In genomic region chr17:56679767-56680422, GRCh38 we compare ENCODE assay signal across 12 cellular contexts.
DNase-seq lines count a peak whose midpoint lies in the region; ATAC-seq, FAIRE-seq and TF ChIP-seq lines count a peak whose summit lies in the region.
"Had no signal": no experiment of that assay in that cellular context is flagged by ENCODE, and none has a peak within 500 bp of the region (broad histone marks: within the 10 kb centered on the region; RNA-seq: fewer than 3 reads in every experiment).

No MANE protein-coding gene starts in this region.

- no peak overlapping the region for H4K5ac ChIP-seq in IMR-90 (ENCODE audit: low read depth, low read length)

- no peaks in the 10 kb centered on the region for H3K79me2 ChIP-seq in keratinocyte (ENCODE audit: control insufficient read depth, insufficient read depth, low read length)

- H3K27ac ChIP-seq in BLaER1 (peak overlapping the region; percentile 89), IMR-90 (ENCODE audit: insufficient read depth, low read length) (no peak overlapping the region), keratinocyte (ENCODE audit: control insufficient read depth, insufficient read depth, low read length) (peak overlapping the region; percentile 27), testis (no peak overlapping the region)
- H3K27ac ChIP-seq: spleen had no signal

- H4K20me1 ChIP-seq in BLaER1 (no peaks in the 10 kb centered on the region), IMR-90 (ENCODE audit: insufficient read depth, low read length) (no peaks in the 10 kb centered on the region), keratinocyte (ENCODE audit: control insufficient read depth, extremely low read depth, insufficient read depth, low read length) (no peaks in the 10 kb centered on the region)

- in situ Hi-C loops in IMR-90 (cut with MboI; ENCODE audit: low sequenced_read_pairs), result no loop called here

- ATAC-seq in IMR-90 (ENCODE audit: low read depth) (no peak), T-helper 17 cell (peak; percentile 32)
- ATAC-seq: esophagus mucosa had no signal

- TF ChIP-seq POLR2A in IMR-90 (IDR thresholded peaks at IDR 0.05; ENCODE audit: low read depth, low read length) (no peak), testis (IDR thresholded peaks at IDR 0.05) (no peak)

- no peak overlapping the region for H4K8ac ChIP-seq in IMR-90 (ENCODE audit: low read depth in 2 of 2, low read length in 2 of 2)

- H3K4me1 ChIP-seq in BLaER1 (peaks cover 93% of the 10 kb centered on the region), IMR-90 (ENCODE audit: control insufficient read depth, insufficient read depth, low read length) (peaks cover 6% of the 10 kb centered on the region), keratinocyte (ENCODE audit: control insufficient read depth, extremely low read depth, insufficient read depth, low read length) (peaks cover 51% of the 10 kb centered on the region), testis (peaks cover 7% of the 10 kb centered on the region)

- H3K56ac ChIP-seq in IMR-90 (ENCODE audit: extremely low read depth, insufficient read depth, low read length), result no peak overlapping the region

- H3K23ac ChIP-seq in IMR-90 (ENCODE audit: low read depth, low read length), result no peak overlapping the region

- H3K9me3 ChIP-seq in BLaER1, result peaks cover 1% of the 10 kb centered on the region; the same call in 1 of the 2 replicates
- no peaks in the 10 kb centered on the region for H3K9me3 ChIP-seq in IMR-90 (ENCODE audit: control insufficient read depth, insufficient read depth, low read length)
- no peaks in the 10 kb centered on the region for H3K9me3 ChIP-seq in T-helper 17 cell (ENCODE audit: control insufficient read depth, low read length, poor library complexity, severe bottlenecking)
- H3K9me3 ChIP-seq in keratinocyte (ENCODE audit: control insufficient read depth, low read depth, low read length), result no peaks in the 10 kb centered on the region
- no peaks in the 10 kb centered on the region for H3K9me3 ChIP-seq in testis
- H3K9me3 ChIP-seq: MG63, spleen had no signal

- H3K14ac ChIP-seq in IMR-90 (replicated peaks; ENCODE audit: low read depth, low read length), result no peak overlapping the region

- TF ChIP-seq RAD21 in IMR-90 (IDR thresholded peaks at IDR 0.05; ENCODE audit: low read length), result no peak

- H3K4me1 Mint-ChIP-seq in T-helper 17 cell, result peaks cover 26% of the 10 kb centered on the region

- no CpG with 5 or more reads among the region's 6 CpGs for WGBS in IMR-90 (ENCODE audit: extremely low coverage in 2 of 2, insufficient read length in 1 of 2), 2 experiments
- 55 to 61% methylated on average over 6 of the region's 6 CpGs for WGBS in testis, 2 donors

- H3K27me3 Mint-ChIP-seq in T-helper 17 cell, result peaks cover 20% of the 10 kb centered on the region

- H3K4me3 ChIP-seq in BLaER1 (no peak overlapping the region), IMR-90 (ENCODE audit: insufficient read depth, low read depth, low read length) (no peak overlapping the region), keratinocyte (ENCODE audit: control insufficient read depth in 2 of 3, extremely low read depth in 1 of 3, insufficient read depth in 2 of 3, low read depth in 1 of 3, low read length in 3 of 3) (no peak overlapping the region), testis (no peak overlapping the region)
- H3K4me3 ChIP-seq: MG63 had no signal

- H3K18ac ChIP-seq in IMR-90 (ENCODE audit: low read depth, low read length), result no peak overlapping the region

- no peak overlapping the region for H3K4me3 Mint-ChIP-seq in T-helper 17 cell

- H2BK120ac ChIP-seq in IMR-90 (ENCODE audit: low read depth, low read length), result no peak overlapping the region; the same call in 1 of the 2 replicates

- H2AFZ ChIP-seq in IMR-90 (replicated peaks; ENCODE audit: low read length, poor library complexity), result no peak overlapping the region
- H2AFZ ChIP-seq in keratinocyte (ENCODE audit: control insufficient read depth, low read length), result no peak overlapping the region

- H2BK5ac ChIP-seq in IMR-90 (ENCODE audit: low read depth, low read length, poor library complexity, severe bottlenecking), result no peak overlapping the region

- peak; percentile 93 for FAIRE-seq in keratinocyte (lab: Jason Lieb, UNC)
- FAIRE-seq: urothelium cell line had no signal

- no peaks in the 10 kb centered on the region for H3K36me3 ChIP-seq in BLaER1
- H3K36me3 ChIP-seq in IMR-90 (ENCODE audit: control insufficient read depth, insufficient read depth, low read length), result no peaks in the 10 kb centered on the region
- H3K36me3 ChIP-seq in keratinocyte (ENCODE audit: control insufficient read depth in 2 of 2, extremely low read depth in 1 of 2, insufficient read depth in 2 of 2, low read length in 2 of 2), result no peaks in the 10 kb centered on the region
- no peaks in the 10 kb centered on the region for H3K36me3 ChIP-seq in testis (ENCODE audit: low read depth, missing control alignments)
- H3K36me3 ChIP-seq: MG63, spleen had no signal

- no TSS peak for BruUV-seq in IMR-90 (replicated peaks; lab: Mats Ljungman, UMichigan)

- CTCF ChIA-PET in IMR-90 (lab: Yijun Ruan, JAX), result interaction anchor here (0.6 to 1.9 kb wide), 3 partner anchors 36 to 1021 kb away, joined by 3 to 4 read pairs (median 4); no protein-coding TSS in a partner anchor

- H3K4me2 ChIP-seq in BLaER1, result peak overlapping the region; percentile 87
- no peak overlapping the region for H3K4me2 ChIP-seq in IMR-90 (ENCODE audit: low read depth, low read length)
- peak overlapping the region; percentile 83 for H3K4me2 ChIP-seq in keratinocyte (ENCODE audit: control insufficient read depth, extremely low read depth, insufficient read depth, low read depth, low read length)

- POLR2A ChIA-PET in IMR-90 (lab: Charles Lee; ENCODE audit: unreplicated experiment), result no interaction called here

- H3K79me1 ChIP-seq in IMR-90 (ENCODE audit: low read depth in 1 of 2, low read length in 2 of 2), result no peaks in the 10 kb centered on the region

- H3K9ac ChIP-seq in BLaER1 (no peak overlapping the region), IMR-90 (ENCODE audit: low read depth, low read length) (no peak overlapping the region), keratinocyte (ENCODE audit: control insufficient read depth, extremely low read depth, insufficient read depth, low read length) (peak overlapping the region; percentile 20)

- intact Hi-C loops in IMR-90 (cut with micrococcal nuclease), result loop anchor here (1.0 to 2.0 kb wide), 3 partner anchors 36 to 101 kb away; partner anchors contain the start of gene NOG
- intact Hi-C loops in testis (cut with DNase I; ENCODE audit: low total_unique reads), result no loop called here

- no peak overlapping the region for H3K27ac Mint-ChIP-seq in T-helper 17 cell

- peaks cover 13% of the 10 kb centered on the region for H3K9me1 ChIP-seq in IMR-90 (ENCODE audit: insufficient read depth, low read length)
- H3K9me1 ChIP-seq in keratinocyte (ENCODE audit: control insufficient read depth, extremely low read depth, insufficient read depth, low read length), result no peaks in the 10 kb centered on the region

- peaks cover 6% of the 10 kb centered on the region for H3K36me3 Mint-ChIP-seq in T-helper 17 cell (ENCODE audit: low read depth)

- DNase-seq in IMR-90 (no peak), T-helper 17 cell (no peak), keratinocyte (ENCODE audit: low read depth, low spot score) (peak; percentile 36), testis (no peak), NCI-H2081 treated with DMSO at 0.1 percent for 48 hours (lab: John Stamatoyannopoulos, UW) (no peak), NCI-H1694 treated with DMSO at 0.1 percent for 48 hours (lab: John Stamatoyannopoulos, UW) (no peak)
- no peak for DNase-seq in stimulated activated CD4-positive, alpha-beta T cell treated with anti-CD3 and anti-CD28 coated beads, Interleukin-2, amount 100 ng/mL, for 48 hours
- DNase-seq: MG63, spleen had no signal

- no peak overlapping the region for H3K4ac ChIP-seq in IMR-90 (ENCODE audit: low read depth, low read length)

- peak overlapping the region; percentile 40; the same call in 1 of the 2 replicates for H2BK20ac ChIP-seq in IMR-90 (ENCODE audit: low read depth, low read length)

- H3K27me3 ChIP-seq in BLaER1, result no peaks in the 10 kb centered on the region
- H3K27me3 ChIP-seq in IMR-90 (ENCODE audit: control insufficient read depth, insufficient read depth, low read length), result peaks cover 26% of the 10 kb centered on the region
- H3K27me3 ChIP-seq in keratinocyte (ENCODE audit: control insufficient read depth, extremely low read depth, insufficient read depth, low read length), result no peaks in the 10 kb centered on the region
- no peaks in the 10 kb centered on the region for H3K27me3 ChIP-seq in testis
- H3K27me3 ChIP-seq: MG63 had no signal

- 0 out of 2 replicates have a peak overlapping the region, but pooled peaks have one; percentile 9 for H2AK5ac ChIP-seq in IMR-90 (ENCODE audit: low read depth, low read length)

- TF ChIP-seq CTCF in IMR-90 (conservative IDR thresholded peaks at IDR 0.05; ENCODE audit: low read depth, low read length) (no peak), keratinocyte (optimal IDR thresholded peaks at IDR 0.05 in 1 of 3, IDR thresholded peaks at IDR 0.05 in 1 of 3, conservative IDR thresholded peaks at IDR 0.05 in 1 of 3; ENCODE audit: extremely low read depth in 1 of 3, insufficient read depth in 2 of 3, low read length in 3 of 3) (no peak), testis (IDR thresholded peaks at IDR 0.05) (no peak)

- dilution Hi-C loops in IMR-90 (cut with HindIII; ENCODE audit: low sequenced_read_pairs, unreplicated experiment) (no loop called here), keratinocyte (cut with MboI; ENCODE audit: extremely low pct_ligation_motif_present, low sequenced_read_pairs) (no loop called here)

- H2BK15ac ChIP-seq in IMR-90 (ENCODE audit: low read depth, low read length), result peak overlapping the region; percentile 27; the same call in 1 of the 3 replicates

- no peak overlapping the region; the same call in 1 of the 2 replicates for H4K91ac ChIP-seq in IMR-90 (ENCODE audit: insufficient read depth, low read depth, low read length)

- peak overlapping the region; percentile 34 for H2AK9ac ChIP-seq in IMR-90 (replicated peaks; ENCODE audit: low read depth, low read length, poor library complexity)

TF ChIP-seq in IMR-90, 13 proteins besides CTCF, POLR2A, EP300 and RAD21 (continues in another document):
- TF ChIP-seq MAZ (IDR thresholded peaks at IDR 0.05; ENCODE audit: borderline replicate concordance, low read depth, low read length), result no peak
- TF ChIP-seq NFE2L2 (IDR thresholded peaks at IDR 0.05; ENCODE audit: low read depth, low read length), result no peak
- TF ChIP-seq BHLHE40 (IDR thresholded peaks at IDR 0.05; ENCODE audit: low read depth, low read length), result no peak
- TF ChIP-seq FOS (IDR thresholded peaks at IDR 0.05; ENCODE audit: low read depth, low read length), result no peak
- no peak for TF ChIP-seq SMC3 (IDR thresholded peaks at IDR 0.05; ENCODE audit: low read depth, low read length)
- no peak for TF ChIP-seq MXI1 (IDR thresholded peaks at IDR 0.05; ENCODE audit: borderline replicate concordance, low read depth, low read length)
- no peak for TF ChIP-seq RFX5 (IDR thresholded peaks at IDR 0.05; ENCODE audit: low read depth, low read length)
- no peak for TF ChIP-seq CHD1 (IDR thresholded peaks at IDR 0.05; ENCODE audit: low read depth, low read length)
- no peak for TF ChIP-seq RCOR1 (IDR thresholded peaks at IDR 0.05; ENCODE audit: insufficient replicate concordance, low read length)

Comparison
In these comparisons a context has a peak if more than half of its experiments do, and no peak if none do; other contexts are left out.
1. H3K27ac ChIP-seq: peak in BLaER1 (single experiment) and keratinocyte (single experiment); none in IMR-90 (single experiment) and testis (0 of 2).